In genomic region chr6:88629838-88630462, GRCh38 we compare ENCODE assay signal across 14 cellular contexts.
DNase-seq lines count a peak whose midpoint lies in the region; ATAC-seq, FAIRE-seq and TF ChIP-seq lines count a peak whose summit lies in the region.
"Had no signal": no experiment of that assay in that cellular context is flagged by ENCODE, and none has a peak within 500 bp of the region (broad histone marks: within the 10 kb centered on the region; RNA-seq: fewer than 3 reads in every experiment).

No MANE protein-coding gene starts in this region.

- TF ChIP-seq CTCF in GM13976 (IDR thresholded peaks at IDR 0.05; ENCODE audit: borderline replicate concordance, control extremely low read depth, extremely low read depth, insufficient read depth, missing control alignments), result peak; percentile 15
- 0 out of 6 replicates have a peak, but pooled peaks of 1 of the 3 experiments have one; percentile 14 for TF ChIP-seq CTCF in K562 (IDR thresholded peaks at IDR 0.05 in 2 of 3, conservative IDR thresholded peaks at IDR 0.05 in 1 of 3; ENCODE audit: insufficient read depth in 2 of 3, low read depth in 1 of 3, low read length in 3 of 3)
- no peak for TF ChIP-seq CTCF in tibial artery (IDR thresholded peaks at IDR 0.05)

- DNase-seq in A172 (ENCODE audit: low spot score) (peak; percentile 4), GM13976 (ENCODE audit: low spot score) (no peak), NCI-H1105 (lab: John Stamatoyannopoulos, UW) (peak; percentile 11), K562 (ENCODE audit: extremely low read depth in 1 of 4, low spot score in 3 of 4) (no peak), H54 (ENCODE audit: insufficient read length, low spot score) (no peak), tibial artery (no peak)
- DNase-seq in activated CD4-positive, alpha-beta memory T cell treated with anti-CD3 and anti-CD28 coated beads for 36 hours, result no peak
- DNase-seq: activated CD4-positive, alpha-beta T cell treated with anti-CD3 and anti-CD28 coated beads for 4 hours; body of pancreas; CD8-positive, alpha-beta T cell; midbrain; NK-92 treated with Interleukin-12 subunit alpha and Interleukin-12 subunit beta, amount 100 ng/mL, for 24 hours; stimulated activated CD4-positive, alpha-beta T cell treated with anti-CD3 and anti-CD28 coated beads, Interleukin-15, amount 100 ng/mL, for 24 hours had no signal

- no peaks in the 10 kb centered on the region for H4K20me1 ChIP-seq in K562 (replicated peaks; ENCODE audit: control insufficient read depth, insufficient read depth, low read length)

- H2AFZ ChIP-seq in K562 (ENCODE audit: low read depth, low read length), result no peak overlapping the region

- POLR2A ChIA-PET in K562 (lab: Yijun Ruan, JAX), result interaction anchor here (0.7 kb wide), 1 partner anchor 383 kb away, joined by 3 read pairs; no protein-coding TSS in a partner anchor
- POLR2A ChIA-PET in activated CD4-positive, alpha-beta memory T cell treated with anti-CD3 and anti-CD28 coated beads for 36 hours (lab: Charles Lee), result interaction anchor here (0.7 kb wide), 1 partner anchor 23 kb away, joined by 4 read pairs; no protein-coding TSS in a partner anchor

- 64% methylated on average over 5 of the region's 5 CpGs for WGBS in K562 (ENCODE audit: insufficient coverage, low coverage, missing lambda C conversion rate)

- no peak overlapping the region for H3K4me3 Mint-ChIP-seq in activated CD4-positive, alpha-beta memory T cell treated with anti-CD3 and anti-CD28 coated beads for 36 hours
- H3K4me3 Mint-ChIP-seq: CD8-positive, alpha-beta T cell had no signal

- H3K4me3 ChIP-seq in K562, result no peak overlapping the region
- H3K4me3 ChIP-seq in tibial artery, result no peak overlapping the region
- H3K4me3 ChIP-seq: body of pancreas had no signal

- H3K4me2 ChIP-seq in K562 (ENCODE audit: insufficient read depth, low read length), result no peak overlapping the region

- intact Hi-C loops in K562 (cut with micrococcal nuclease), result no loop called here
- intact Hi-C loops in activated CD4-positive, alpha-beta memory T cell treated with anti-CD3 and anti-CD28 coated beads for 36 hours (cut with micrococcal nuclease), result no loop called here
- intact Hi-C loops in tibial artery (cut with DNase I; ENCODE audit: low total_unique reads), result no loop called here

- H3K27me3 ChIP-seq in K562 (ENCODE audit: control insufficient read depth in 2 of 2, insufficient read depth in 2 of 2, low read length in 2 of 2) (no peaks in the 10 kb centered on the region), tibial artery (no peaks in the 10 kb centered on the region)
- H3K27me3 ChIP-seq: body of pancreas had no signal

- FAIRE-seq in K562 (lab: Jason Lieb, UNC) (no peak), H54 (lab: Jason Lieb, UNC) (no peak)

- H3K4me1 ChIP-seq in K562 (replicated peaks in 1 of 2; ENCODE audit: control insufficient read depth in 2 of 2, insufficient read depth in 2 of 2, low read length in 2 of 2) (no peaks in the 10 kb centered on the region), tibial artery (no peaks in the 10 kb centered on the region)
- H3K4me1 ChIP-seq: body of pancreas had no signal

- CTCF ChIA-PET in K562 (lab: Yijun Ruan, JAX; ENCODE audit: low intra/inter-chr PET ratio), result no interaction called here
- CTCF ChIA-PET in activated CD4-positive, alpha-beta memory T cell treated with anti-CD3 and anti-CD28 coated beads for 36 hours (lab: Charles Lee), result no interaction called here

- ATAC-seq in K562 (peak; percentile 47; the same call in 2 of the 3 replicates), HG03457 (IDR thresholded peaks at IDR 0.05; ENCODE audit: unreplicated experiment) (no peak)
- ATAC-seq: body of pancreas; CD8-positive, alpha-beta T cell had no signal

- TF ChIP-seq EP300 in K562 (IDR thresholded peaks at IDR 0.05; ENCODE audit: low read length), result no peak

- H3K9me1 ChIP-seq in K562 (ENCODE audit: control insufficient read depth, insufficient read depth, low read length), result no peaks in the 10 kb centered on the region

- no peaks in the 10 kb centered on the region for H3K79me2 ChIP-seq in K562 (ENCODE audit: control insufficient read depth, insufficient read depth, low read length)

- in situ Hi-C loops in GM13976 (cut with MboI; ENCODE audit: low sequenced_read_pairs, unreplicated experiment), result no loop called here
- in situ Hi-C loops in K562 (cut with MboI), result no loop called here

- H3K9me3 ChIP-seq in K562 (replicated peaks; ENCODE audit: control insufficient read depth, insufficient read depth, low read depth, low read length) (no peaks in the 10 kb centered on the region), tibial artery (no peaks in the 10 kb centered on the region)
- H3K9me3 ChIP-seq: body of pancreas had no signal

- H3K9ac ChIP-seq in K562 (ENCODE audit: insufficient read depth in 1 of 2, low read depth in 2 of 2, low read length in 2 of 2), result no peak overlapping the region

- no peak overlapping the region for H3K27ac Mint-ChIP-seq in activated CD4-positive, alpha-beta memory T cell treated with anti-CD3 and anti-CD28 coated beads for 36 hours
- H3K27ac Mint-ChIP-seq: CD8-positive, alpha-beta T cell had no signal

- H3K27ac ChIP-seq in K562 (ENCODE audit: extremely low read depth, low read depth, low read length) (no peak overlapping the region), tibial artery (no peak overlapping the region)
- H3K27ac ChIP-seq: body of pancreas had no signal

- TF ChIP-seq POLR2A in K562 (conservative IDR thresholded peaks at IDR 0.05) (no peak), H54 (IDR thresholded peaks at IDR 0.05; ENCODE audit: low read depth, low read length) (no peak)

- no peaks in the 10 kb centered on the region for H3K27me3 Mint-ChIP-seq in activated CD4-positive, alpha-beta memory T cell treated with anti-CD3 and anti-CD28 coated beads for 36 hours

- peaks cover 2% of the 10 kb centered on the region for H3K36me3 Mint-ChIP-seq in activated CD4-positive, alpha-beta memory T cell treated with anti-CD3 and anti-CD28 coated beads for 36 hours

- no peaks in the 10 kb centered on the region for H3K4me1 Mint-ChIP-seq in activated CD4-positive, alpha-beta memory T cell treated with anti-CD3 and anti-CD28 coated beads for 36 hours (ENCODE audit: low read depth)

- no peaks in the 10 kb centered on the region for H3K36me3 ChIP-seq in K562 (ENCODE audit: control insufficient read depth, insufficient read depth, low read length)
- no peaks in the 10 kb centered on the region for H3K36me3 ChIP-seq in tibial artery

- H3K9me3 Mint-ChIP-seq in activated CD4-positive, alpha-beta memory T cell treated with anti-CD3 and anti-CD28 coated beads for 36 hours, result no peaks in the 10 kb centered on the region
- H3K9me3 Mint-ChIP-seq: CD8-positive, alpha-beta T cell had no signal

- BruUV-seq in K562 (replicated peaks; lab: Mats Ljungman, UMichigan), result no TSS peak

- no peak for TF ChIP-seq RAD21 in K562 (CRISPR knock-in tag; conservative IDR thresholded peaks at IDR 0.05 in 1 of 2, IDR thresholded peaks at IDR 0.05 in 1 of 2)

TF ChIP-seq in K562, 482 proteins besides CTCF, POLR2A, EP300 and RAD21:
- TF ChIP-seq PTRF (tag; IDR thresholded peaks at IDR 0.05) (no peak), ZNF76 (CRISPR knock-in tag; IDR thresholded peaks at IDR 0.05; ENCODE audit: borderline replicate concordance) (no peak), ZFP91 (CRISPR knock-in tag; IDR thresholded peaks at IDR 0.05) (no peak), EHMT2 (IDR thresholded peaks at IDR 0.05) (no peak), ZKSCAN1 (IDR thresholded peaks at IDR 0.05; ENCODE audit: low read depth, low read length) (no peak), NFIX (CRISPR knock-in tag; IDR thresholded peaks at IDR 0.05; ENCODE audit: low read depth) (no peak), CBX5 (IDR thresholded peaks at IDR 0.05; ENCODE audit: borderline replicate concordance, low read depth) (no peak), ZNF764 (CRISPR knock-in tag; IDR thresholded peaks at IDR 0.05; ENCODE audit: low read depth) (no peak)

Comparison
In these comparisons a context has a peak if more than half of its experiments do, and no peak if none do; other contexts are left out.
1. DNase-seq: peak in A172 (single experiment) and NCI-H1105 (single experiment); none in GM13976 (single experiment), K562 (0 of 4), activated CD4-positive, alpha-beta memory T cell treated with anti-CD3 and anti-CD28 coated beads for 36 hours (single experiment), H54 (single experiment) and tibial artery (0 of 2).